Comparison of ENCODE assay signal across 1 cellular context in the genomic region with DNA sequence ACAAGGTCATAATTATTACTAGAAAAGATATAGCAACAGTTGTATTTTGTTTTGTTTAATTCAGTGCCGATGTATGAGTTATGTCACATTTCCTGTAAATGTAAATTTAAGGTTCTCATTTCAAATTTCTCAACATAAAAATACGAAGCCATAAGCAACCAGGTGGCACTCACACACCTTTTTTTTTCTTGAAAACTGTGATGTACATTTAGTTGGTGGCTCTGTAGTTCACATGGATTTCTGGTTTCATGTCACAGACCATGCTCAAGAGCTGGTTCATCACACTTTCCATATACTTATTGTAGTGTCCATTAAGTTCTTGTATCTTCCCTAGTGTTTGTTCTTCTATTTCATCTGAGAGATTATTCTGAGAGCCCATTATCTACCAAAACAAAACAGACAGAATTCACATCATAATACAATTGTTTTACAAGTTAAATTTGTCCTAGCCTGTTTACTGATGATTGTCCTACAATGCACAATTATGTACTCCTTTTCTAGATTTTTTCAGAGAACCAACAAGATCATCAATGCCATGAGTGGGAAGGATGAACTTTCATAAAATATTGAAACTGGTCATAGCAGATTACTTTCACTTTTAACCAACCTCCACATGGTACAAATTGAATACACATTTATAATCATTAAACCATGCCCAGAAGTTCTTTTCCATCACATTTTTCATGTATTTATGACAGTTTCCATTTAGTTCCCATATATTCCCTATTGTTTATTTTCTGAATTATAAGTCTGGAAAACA.
TF ChIP-seq lines count a peak whose summit lies in the region.

No MANE protein-coding gene starts in this region.

TF ChIP-seq in GM12878, 131 proteins besides CTCF, POLR2A, EP300 and RAD21:
- TF ChIP-seq MYB (IDR thresholded peaks at IDR 0.05; ENCODE audit: borderline replicate concordance, low read depth, low read length) (no peak), SMC3 (IDR thresholded peaks at IDR 0.05; ENCODE audit: borderline replicate concordance, low read length) (peak; percentile 20; the same call in 1 of the 2 replicates)
- TF ChIP-seq, protein P1, sequence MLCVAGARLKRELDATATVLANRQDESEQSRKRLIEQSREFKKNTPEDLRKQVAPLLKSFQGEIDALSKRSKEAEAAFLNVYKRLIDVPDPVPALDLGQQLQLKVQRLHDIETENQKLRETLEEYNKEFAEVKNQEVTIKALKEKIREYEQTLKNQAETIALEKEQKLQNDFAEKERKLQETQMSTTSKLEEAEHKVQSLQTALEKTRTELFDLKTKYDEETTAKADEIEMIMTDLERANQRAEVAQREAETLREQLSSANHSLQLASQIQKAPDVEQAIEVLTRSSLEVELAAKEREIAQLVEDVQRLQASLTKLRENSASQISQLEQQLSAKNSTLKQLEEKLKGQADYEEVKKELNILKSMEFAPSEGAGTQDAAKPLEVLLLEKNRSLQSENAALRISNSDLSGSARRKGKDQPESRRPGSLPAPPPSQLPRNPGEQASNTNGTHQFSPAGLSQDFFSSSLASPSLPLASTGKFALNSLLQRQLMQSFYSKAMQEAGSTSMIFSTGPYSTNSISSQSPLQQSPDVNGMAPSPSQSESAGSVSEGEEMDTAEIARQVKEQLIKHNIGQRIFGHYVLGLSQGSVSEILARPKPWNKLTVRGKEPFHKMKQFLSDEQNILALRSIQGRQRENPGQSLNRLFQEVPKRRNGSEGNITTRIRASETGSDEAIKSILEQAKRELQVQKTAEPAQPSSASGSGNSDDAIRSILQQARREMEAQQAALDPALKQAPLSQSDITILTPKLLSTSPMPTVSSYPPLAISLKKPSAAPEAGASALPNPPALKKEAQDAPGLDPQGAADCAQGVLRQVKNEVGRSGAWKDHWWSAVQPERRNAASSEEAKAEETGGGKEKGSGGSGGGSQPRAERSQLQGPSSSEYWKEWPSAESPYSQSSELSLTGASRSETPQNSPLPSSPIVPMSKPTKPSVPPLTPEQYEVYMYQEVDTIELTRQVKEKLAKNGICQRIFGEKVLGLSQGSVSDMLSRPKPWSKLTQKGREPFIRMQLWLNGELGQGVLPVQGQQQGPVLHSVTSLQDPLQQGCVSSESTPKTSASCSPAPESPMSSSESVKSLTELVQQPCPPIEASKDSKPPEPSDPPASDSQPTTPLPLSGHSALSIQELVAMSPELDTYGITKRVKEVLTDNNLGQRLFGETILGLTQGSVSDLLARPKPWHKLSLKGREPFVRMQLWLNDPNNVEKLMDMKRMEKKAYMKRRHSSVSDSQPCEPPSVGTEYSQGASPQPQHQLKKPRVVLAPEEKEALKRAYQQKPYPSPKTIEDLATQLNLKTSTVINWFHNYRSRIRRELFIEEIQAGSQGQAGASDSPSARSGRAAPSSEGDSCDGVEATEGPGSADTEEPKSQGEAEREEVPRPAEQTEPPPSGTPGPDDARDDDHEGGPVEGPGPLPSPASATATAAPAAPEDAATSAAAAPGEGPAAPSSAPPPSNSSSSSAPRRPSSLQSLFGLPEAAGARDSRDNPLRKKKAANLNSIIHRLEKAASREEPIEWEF (IDR thresholded peaks at IDR 0.05; ENCODE audit: insufficient replicate concordance, low read depth, low read length): no peak
